ENCODE assay signal across 1 cellular context in genomic region chr19:1105873-1106840, GRCh38.
TF ChIP-seq lines count a peak whose summit lies in the region.

No MANE protein-coding gene starts in this region.

TF ChIP-seq in GM12878, 131 proteins besides CTCF, POLR2A, EP300 and RAD21:
- no peak for TF ChIP-seq ELK1 (IDR thresholded peaks at IDR 0.05; ENCODE audit: low read depth, low read length)
- TF ChIP-seq POLR2AphosphoS5 (IDR thresholded peaks at IDR 0.05; ENCODE audit: low read length) = peak; percentile 77
- TF ChIP-seq SIN3A (IDR thresholded peaks at IDR 0.05; ENCODE audit: low read depth, low read length) = no peak
- no peak for TF ChIP-seq BCL11A (IDR thresholded peaks at IDR 0.05; ENCODE audit: low read depth, low read length)
- TF ChIP-seq SREBF2 (IDR thresholded peaks at IDR 0.05; ENCODE audit: low read length) = no peak
